16 cellular contexts compared by ENCODE assay signal in genomic region chr18:44852818-44853217, GRCh38.
DNase-seq lines count a peak whose midpoint lies in the region; ATAC-seq and TF ChIP-seq lines count a peak whose summit lies in the region.
"Had no signal": no experiment of that assay in that cellular context is flagged by ENCODE, and none has a peak within 500 bp of the region (broad histone marks: within the 10 kb centered on the region; RNA-seq: fewer than 3 reads in every experiment).

No MANE protein-coding gene starts in this region.

- peaks cover 47 to 73% (median 59%) of the 10 kb centered on the region in 3 donors for H3K4me1 ChIP-seq in skeletal muscle tissue (ENCODE audit: control insufficient read depth in 3 of 3, insufficient read depth in 3 of 3, low read length in 3 of 3)
- H3K4me1 ChIP-seq: colonic mucosa had no signal

- no peaks in the 10 kb centered on the region for H3K36me3 ChIP-seq in skeletal muscle tissue (ENCODE audit: control insufficient read depth in 3 of 3, insufficient read depth in 3 of 3, low read length in 3 of 3)
- H3K36me3 ChIP-seq: colonic mucosa, transverse colon had no signal

- no peak for ATAC-seq in GM21717 (IDR thresholded peaks at IDR 0.05; ENCODE audit: unreplicated experiment)
- ATAC-seq: activated CD8-positive, alpha-beta memory T cell treated with anti-CD3 and anti-CD28 coated beads, Interleukin-2, amount 10 ng/mL, durations not matched to agents 7 days and 5 days; activated naive CD8-positive, alpha-beta T cell treated with anti-CD3 and anti-CD28 coated beads, Interleukin-2, amount 50 U/mL, for 24 hours had no signal

- no peaks in the 10 kb centered on the region for H3K9me3 ChIP-seq in skeletal muscle tissue (ENCODE audit: control insufficient read depth in 3 of 3, low read length in 3 of 3)
- H3K9me3 ChIP-seq: colonic mucosa, transverse colon had no signal

- peak; percentile 55 for DNase-seq in NCI-H2107 treated with DMSO at 0.1 percent for 48 hours (lab: John Stamatoyannopoulos, UW; ENCODE audit: unreplicated experiment)
- no peak for DNase-seq in NCI-H2107 (lab: John Stamatoyannopoulos, UW)
- peak; percentile 47 for DNase-seq in NCI-H345 (lab: John Stamatoyannopoulos, UW)
- peak; percentile 39 for DNase-seq in fibroblast of the aortic adventitia (ENCODE audit: low read depth)
- no peak for DNase-seq in MV-4-11 (lab: John Stamatoyannopoulos, UW)
- no peak for DNase-seq in NOMO-1 (lab: John Stamatoyannopoulos, UW; ENCODE audit: unreplicated experiment in 2 of 2)
- DNase-seq: 8988T; activated CD8-positive, alpha-beta memory T cell treated with anti-CD3 and anti-CD28 coated beads, Interleukin-2, amount 10 ng/mL, durations not matched to agents 7 days and 5 days; activated naive CD8-positive, alpha-beta T cell treated with anti-CD3 and anti-CD28 coated beads, Interleukin-2, amount 50 U/mL, for 24 hours; colonic mucosa; HCEC 1CT; naive B cell; small intestine; transverse colon had no signal

- TF ChIP-seq CTCF in fibroblast of the aortic adventitia (IDR thresholded peaks at IDR 0.05; ENCODE audit: insufficient read depth, low read length), result no peak

- H3K4me3 ChIP-seq in fibroblast of the aortic adventitia (ENCODE audit: low read depth, low read length) (no peak overlapping the region), skeletal muscle tissue (ENCODE audit: low read length in 3 of 3) (no peak overlapping the region)
- H3K4me3 ChIP-seq: colonic mucosa, transverse colon had no signal

- no peaks in the 10 kb centered on the region for H3K27me3 ChIP-seq in skeletal muscle tissue (ENCODE audit: control insufficient read depth in 3 of 3, insufficient read depth in 3 of 3, low read length in 3 of 3)
- H3K27me3 ChIP-seq: colonic mucosa, transverse colon had no signal

- peak overlapping the region; percentile 70 for H3K27ac ChIP-seq in skeletal muscle tissue (ENCODE audit: low read depth, low read length)
- H3K27ac ChIP-seq: colonic mucosa, transverse colon had no signal

- H3K9ac ChIP-seq in skeletal muscle tissue (ENCODE audit: low read depth in 1 of 3, low read length in 3 of 3), result no peak overlapping the region

Comparison
In these comparisons a context has a peak if more than half of its experiments do, and no peak if none do; other contexts are left out.
1. DNase-seq: peak in NCI-H2107 treated with DMSO at 0.1 percent for 48 hours (single experiment), NCI-H345 (single experiment) and fibroblast of the aortic adventitia (single experiment); none in NCI-H2107 (single experiment), MV-4-11 (single experiment) and NOMO-1 (0 of 2).